Comparison of ENCODE assay signal across 14 cellular contexts in genomic region chr2:51720826-51721225, GRCh38.
DNase-seq lines count a peak whose midpoint lies in the region; ATAC-seq and TF ChIP-seq lines count a peak whose summit lies in the region.
"Had no signal": no experiment of that assay in that cellular context is flagged by ENCODE, and none has a peak within 500 bp of the region (broad histone marks: within the 10 kb centered on the region; RNA-seq: fewer than 3 reads in every experiment).

No MANE protein-coding gene starts in this region.

- H3K4me1 ChIP-seq in IMR-90 (ENCODE audit: control insufficient read depth, insufficient read depth, low read length), result peaks cover 3% of the 10 kb centered on the region
- H3K4me1 ChIP-seq in PC-3 (ENCODE audit: insufficient read depth, low read length), result peaks cover 24% of the 10 kb centered on the region

- no peaks in the 10 kb centered on the region for H3K79me1 ChIP-seq in IMR-90 (ENCODE audit: low read depth in 1 of 2, low read length in 2 of 2)

- POLR2A ChIA-PET in IMR-90 (lab: Charles Lee; ENCODE audit: unreplicated experiment), result no interaction called here
- POLR2A ChIA-PET in PC-3 (lab: Charles Lee; ENCODE audit: unreplicated experiment), result no interaction called here

- no peaks in the 10 kb centered on the region for H3K79me2 ChIP-seq in PC-3 (ENCODE audit: low read length)

- H4K8ac ChIP-seq in IMR-90 (ENCODE audit: low read depth in 2 of 2, low read length in 2 of 2), result peak overlapping the region in 1 of 2 experiments; percentile 58; a peak in 1 of 4 replicates

- H4K20me1 ChIP-seq in IMR-90 (ENCODE audit: insufficient read depth, low read length) (no peaks in the 10 kb centered on the region), PC-3 (ENCODE audit: low read length) (no peaks in the 10 kb centered on the region)

- BruUV-seq in IMR-90 (replicated peaks; lab: Mats Ljungman, UMichigan), result no TSS peak
- BruUV-seq in PC-3 (replicated peaks; lab: Mats Ljungman, UMichigan), result no TSS peak

- no peak overlapping the region for H2AK5ac ChIP-seq in IMR-90 (ENCODE audit: low read depth, low read length)

- intact Hi-C loops in IMR-90 (cut with micrococcal nuclease), result loop anchor here (5.0 kb wide), 1 partner anchor 276 kb away; no protein-coding TSS in a partner anchor
- intact Hi-C loops in PC-3 (cut with micrococcal nuclease), result no loop called here

- H3K9me3 ChIP-seq in IMR-90 (ENCODE audit: control insufficient read depth, insufficient read depth, low read length) (no peaks in the 10 kb centered on the region), PC-3 (ENCODE audit: low read length) (no peaks in the 10 kb centered on the region)

- H3K4me2 ChIP-seq in IMR-90 (ENCODE audit: low read depth, low read length) (no peak overlapping the region), PC-3 (ENCODE audit: low read length) (no peak overlapping the region)

- H4K5ac ChIP-seq in IMR-90 (ENCODE audit: low read depth, low read length), result no peak overlapping the region

- in situ Hi-C loops in IMR-90 (cut with MboI; ENCODE audit: low sequenced_read_pairs), result no loop called here

- CTCF ChIA-PET in IMR-90 (lab: Yijun Ruan, JAX) (no interaction called here), PC-3 (lab: Charles Lee) (interaction anchor here (0.6 kb wide), 1 partner anchor 18 kb away, joined by 6 read pairs; no protein-coding TSS in a partner anchor)

- no CpG with 5 or more reads among the region's 1 CpG for WGBS in IMR-90 (ENCODE audit: extremely low coverage in 2 of 2, insufficient read length in 1 of 2), 2 experiments

- H3K4ac ChIP-seq in IMR-90 (ENCODE audit: low read depth, low read length), result no peak overlapping the region; the same call in 1 of the 2 replicates

- H2BK15ac ChIP-seq in IMR-90 (ENCODE audit: low read depth, low read length), result no peak overlapping the region

- no peak for TF ChIP-seq RAD21 in IMR-90 (IDR thresholded peaks at IDR 0.05; ENCODE audit: low read length)

- DNase-seq in IMR-90 (peak; percentile 13), amniotic epithelial cell (ENCODE audit: low read depth) (peak; percentile 41), fibroblast of pulmonary artery (ENCODE audit: low read depth) (peak; percentile 10), skeletal muscle cell (ENCODE audit: low read depth) (peak; percentile 7), pons (ENCODE audit: low spot score) (no peak), PC-3 (no peak), NCI-H526 treated with DMSO at 0.1 percent for 48 hours (lab: John Stamatoyannopoulos, UW) (no peak)
- DNase-seq: C1 segment of cervical spinal cord; Calu3; CD4-positive, alpha-beta T cell; DMS 273 treated with DMSO at 0.1 percent for 48 hours; GM23248; H7 had no signal

- H3K9me1 ChIP-seq in IMR-90 (ENCODE audit: insufficient read depth, low read length), result no peaks in the 10 kb centered on the region

- H3K18ac ChIP-seq in IMR-90 (ENCODE audit: low read depth, low read length), result peak overlapping the region; percentile 14; the same call in 1 of the 2 replicates

- H3K23ac ChIP-seq in IMR-90 (ENCODE audit: low read depth, low read length), result no peak overlapping the region

- H2BK5ac ChIP-seq in IMR-90 (ENCODE audit: low read depth, low read length, poor library complexity, severe bottlenecking), result peak overlapping the region; percentile 95

- H2AK9ac ChIP-seq in IMR-90 (replicated peaks; ENCODE audit: low read depth, low read length, poor library complexity), result no peak overlapping the region

- no peaks in the 10 kb centered on the region for H3K27me3 ChIP-seq in IMR-90 (ENCODE audit: control insufficient read depth, insufficient read depth, low read length)
- no peaks in the 10 kb centered on the region for H3K27me3 ChIP-seq in PC-3 (ENCODE audit: low read length)

- H2BK20ac ChIP-seq in IMR-90 (ENCODE audit: low read depth, low read length), result peak overlapping the region; percentile 73

- TF ChIP-seq CTCF in IMR-90 (conservative IDR thresholded peaks at IDR 0.05; ENCODE audit: low read depth, low read length) (no peak), fibroblast of pulmonary artery (IDR thresholded peaks at IDR 0.05; ENCODE audit: low read length, missing control alignments) (no peak), PC-3 (conservative IDR thresholded peaks at IDR 0.05; ENCODE audit: low read depth, low read length) (no peak)

- H4K91ac ChIP-seq in IMR-90 (ENCODE audit: insufficient read depth, low read depth, low read length), result no peak overlapping the region

- no peak overlapping the region for H3K56ac ChIP-seq in IMR-90 (ENCODE audit: extremely low read depth, insufficient read depth, low read length)

- no peaks in the 10 kb centered on the region for H3K36me3 ChIP-seq in IMR-90 (ENCODE audit: control insufficient read depth, insufficient read depth, low read length)
- H3K36me3 ChIP-seq in PC-3 (ENCODE audit: low read depth, low read length), result no peaks in the 10 kb centered on the region

- H3K27ac ChIP-seq in IMR-90 (ENCODE audit: insufficient read depth, low read length), result no peak overlapping the region
- no peak overlapping the region for H3K27ac ChIP-seq in PC-3 (ENCODE audit: low read length)
- H3K27ac ChIP-seq: GM23248 had no signal

- H3K9ac ChIP-seq in IMR-90 (ENCODE audit: low read depth, low read length) (no peak overlapping the region), PC-3 (ENCODE audit: low read length) (no peak overlapping the region)
- H3K9ac ChIP-seq: GM23248 had no signal

- peaks cover 5% of the 10 kb centered on the region for H3F3A ChIP-seq in PC-3 (ENCODE audit: low read length, unreplicated experiment)

- H3K4me3 ChIP-seq in IMR-90 (ENCODE audit: insufficient read depth, low read depth, low read length), result no peak overlapping the region
- no peak overlapping the region for H3K4me3 ChIP-seq in fibroblast of pulmonary artery (replicated peaks; ENCODE audit: low read depth, low read length)
- H3K4me3 ChIP-seq in skeletal muscle cell (ENCODE audit: low read depth, low read length), result no peak overlapping the region
- H3K4me3 ChIP-seq in PC-3 (ENCODE audit: low read length), result no peak overlapping the region
- H3K4me3 ChIP-seq: GM12878, GM23248 had no signal

- H3K14ac ChIP-seq in IMR-90 (replicated peaks; ENCODE audit: low read depth, low read length), result no peak overlapping the region; the same call in 1 of the 2 replicates

- no peak overlapping the region for H2AFZ ChIP-seq in IMR-90 (replicated peaks; ENCODE audit: low read length, poor library complexity)
- H2AFZ ChIP-seq in PC-3 (ENCODE audit: low read length), result no peak overlapping the region
- H2AFZ ChIP-seq: GM23248 had no signal

- ATAC-seq in IMR-90 (ENCODE audit: low read depth), result no peak
- no peak for ATAC-seq in PC-3
- ATAC-seq: GM12878 had no signal

- peak overlapping the region; percentile 56; the same call in 1 of the 2 replicates for H2BK120ac ChIP-seq in IMR-90 (ENCODE audit: low read depth, low read length)

- no peaks in the 10 kb centered on the region for H3K9me2 ChIP-seq in PC-3 (replicated peaks; ENCODE audit: low read length)

- no peak for TF ChIP-seq POLR2A in IMR-90 (IDR thresholded peaks at IDR 0.05; ENCODE audit: low read depth, low read length)

- dilution Hi-C loops in IMR-90 (cut with HindIII; ENCODE audit: low sequenced_read_pairs, unreplicated experiment), result no loop called here

TF ChIP-seq in IMR-90, 13 proteins besides CTCF, POLR2A, EP300 and RAD21:
- peak; percentile 80 for TF ChIP-seq CEBPB (IDR thresholded peaks at IDR 0.05; ENCODE audit: low read depth, low read length)
- TF ChIP-seq RCOR1 (IDR thresholded peaks at IDR 0.05; ENCODE audit: insufficient replicate concordance, low read length), result no peak
- no peak for TF ChIP-seq MAFK (IDR thresholded peaks at IDR 0.05; ENCODE audit: low read depth, low read length)

Comparison
In these comparisons a context has a peak if more than half of its experiments do, and no peak if none do; other contexts are left out.
1. DNase-seq: peak in IMR-90 (single experiment), amniotic epithelial cell (single experiment), fibroblast of pulmonary artery (single experiment) and skeletal muscle cell (single experiment); none in pons (single experiment), PC-3 (single experiment) and NCI-H526 treated with DMSO at 0.1 percent for 48 hours (single experiment).